Comparison of ENCODE assay signal across 1 cellular context in genomic region chr2:138501427-138502252, GRCh38.
A peak's percentile ranks its signal among the peaks of the same experiment; 100 is the strongest.
TF ChIP-seq lines count a peak whose summit lies in the region.

Gene SPOPL, plus strand, starts transcription at chr2:138501770. Its CDS starts 48,447 bp downstream, at chr2:138550217.

TF ChIP-seq in K562, 482 proteins besides CTCF, POLR2A, EP300 and RAD21 (continued from another document and continues in another):
- TF ChIP-seq TFAP4 (CRISPR knock-in tag; IDR thresholded peaks at IDR 0.05; ENCODE audit: borderline replicate concordance): no peak; the same call in 1 of the 2 replicates
- no peak for TF ChIP-seq MEF2D (tag; conservative IDR thresholded peaks at IDR 0.05; ENCODE audit: low read depth)
- peak; percentile 64; the same call in 1 of the 2 replicates for TF ChIP-seq ZNF444 (CRISPR knock-in tag; IDR thresholded peaks at IDR 0.05)
- TF ChIP-seq ZNF277 (CRISPR knock-in tag; IDR thresholded peaks at IDR 0.05; ENCODE audit: borderline replicate concordance): no peak
- no peak for TF ChIP-seq COPS2 (conservative IDR thresholded peaks at IDR 0.05)
- TF ChIP-seq NBN (IDR thresholded peaks at IDR 0.05; ENCODE audit: low read depth): no peak
- no peak for TF ChIP-seq CAMTA2 (CRISPR knock-in tag; conservative IDR thresholded peaks at IDR 0.05)
- TF ChIP-seq PURB (CRISPR knock-in tag; IDR thresholded peaks at IDR 0.05; ENCODE audit: low read depth): no peak
- no peak for TF ChIP-seq PHF21A (IDR thresholded peaks at IDR 0.05; ENCODE audit: borderline replicate concordance, low read depth)
- TF ChIP-seq CHCHD3 (CRISPR knock-in tag; IDR thresholded peaks at IDR 0.05): no peak
- no peak for TF ChIP-seq GTF2E2 (tag; IDR thresholded peaks at IDR 0.05)
- no peak for TF ChIP-seq ZNF707 (CRISPR knock-in tag; conservative IDR thresholded peaks at IDR 0.05)
- no peak for TF ChIP-seq BCLAF1 (IDR thresholded peaks at IDR 0.05; ENCODE audit: borderline replicate concordance in 1 of 2, control insufficient read depth in 1 of 2, low read depth in 2 of 2, low read length in 1 of 2)
- TF ChIP-seq SRSF3 (IDR thresholded peaks at IDR 0.05; ENCODE audit: insufficient read depth, low read length): no peak
- no peak for TF ChIP-seq SNRNP70 (optimal IDR thresholded peaks at IDR 0.05; ENCODE audit: low read depth, low read length)
- TF ChIP-seq HOXB6 (CRISPR knock-in tag; IDR thresholded peaks at IDR 0.05; ENCODE audit: borderline replicate concordance): no peak
- TF ChIP-seq KDM2B (CRISPR knock-in tag; IDR thresholded peaks at IDR 0.05): no peak
- TF ChIP-seq HMBOX1 (IDR thresholded peaks at IDR 0.05): no peak
- TF ChIP-seq ZC3H4 (CRISPR knock-in tag; IDR thresholded peaks at IDR 0.05; ENCODE audit: borderline replicate concordance): no peak; the same call in 1 of the 2 replicates
- no peak for TF ChIP-seq PTBP1 (IDR thresholded peaks at IDR 0.05; ENCODE audit: low read depth, low read length)
- no peak for TF ChIP-seq ZNF184 (CRISPR knock-in tag; IDR thresholded peaks at IDR 0.05)
- no peak for TF ChIP-seq NFE2L1 (tag; IDR thresholded peaks at IDR 0.05; ENCODE audit: borderline replicate concordance, low read depth)
- no peak; a peak in 1 of 4 replicates for TF ChIP-seq TEAD1 (CRISPR knock-in tag; IDR thresholded peaks at IDR 0.05)
- no peak for TF ChIP-seq ZNF584 (CRISPR knock-in tag; IDR thresholded peaks at IDR 0.05; ENCODE audit: low read depth)
- no peak for TF ChIP-seq ZNF217 (CRISPR knock-in tag; IDR thresholded peaks at IDR 0.05)
- TF ChIP-seq MYNN (IDR thresholded peaks at IDR 0.05): no peak
- TF ChIP-seq MYNN (CRISPR knock-in tag; IDR thresholded peaks at IDR 0.05): no peak
- peak; percentile 38 for TF ChIP-seq HMGN3 (IDR thresholded peaks at IDR 0.05; ENCODE audit: borderline replicate concordance, extremely low read depth, insufficient read length, low read depth, low read length)
- TF ChIP-seq CHD1 (IDR thresholded peaks at IDR 0.05; ENCODE audit: low read length): no peak
- TF ChIP-seq CUX1 (CRISPR knock-in tag; IDR thresholded peaks at IDR 0.05): no peak
- TF ChIP-seq BMI1 (IDR thresholded peaks at IDR 0.05; ENCODE audit: low read length): no peak
- TF ChIP-seq NR0B1 (IDR thresholded peaks at IDR 0.05; ENCODE audit: partially characterized antibody): no peak
- TF ChIP-seq HSF4 (CRISPR knock-in tag; IDR thresholded peaks at IDR 0.05; ENCODE audit: borderline replicate concordance): no peak
- TF ChIP-seq THAP7 (CRISPR knock-in tag; IDR thresholded peaks at IDR 0.05): no peak
- no peak for TF ChIP-seq ERF (CRISPR knock-in tag; IDR thresholded peaks at IDR 0.05)
- TF ChIP-seq ZNF583 (CRISPR knock-in tag; IDR thresholded peaks at IDR 0.05): no peak
- TF ChIP-seq ZBTB33 (CRISPR knock-in tag; IDR thresholded peaks at IDR 0.05): no peak
- TF ChIP-seq ZNF23 (CRISPR knock-in tag; IDR thresholded peaks at IDR 0.05): no peak
- TF ChIP-seq ATF7 (IDR thresholded peaks at IDR 0.05): peak; percentile 33; the same call in 1 of the 2 replicates
